In the genomic region with DNA sequence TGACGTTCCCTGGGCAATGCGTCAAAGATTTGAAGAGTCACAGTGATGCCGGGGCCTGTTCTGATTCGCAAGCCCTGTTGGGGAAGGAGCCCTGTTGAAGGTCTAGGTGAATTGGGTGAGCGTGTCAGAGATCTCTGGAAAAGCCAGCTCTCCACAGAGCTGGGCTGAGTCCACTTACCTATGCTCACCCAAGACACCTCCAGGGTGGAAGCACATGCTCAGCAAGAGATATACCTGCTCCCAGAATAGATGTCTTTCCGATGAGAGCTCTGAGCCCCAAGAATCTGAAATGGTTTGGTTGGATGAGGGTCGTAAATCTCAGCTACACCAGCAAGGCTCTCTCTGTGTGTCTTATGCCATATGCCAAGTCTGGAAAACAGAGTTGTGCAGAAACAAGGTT, we compare ENCODE assay signal across 21 cellular contexts. TPM values are rescaled to one million over a fixed set of nuclear protein-coding genes. Genes with fewer than 3 reads are reported as not detected.
DNase-seq lines count a peak whose midpoint lies in the region; ATAC-seq and TF ChIP-seq lines count a peak whose summit lies in the region.
"Had no signal": no experiment of that assay in that cellular context is flagged by ENCODE, and none has a peak within 500 bp of the region (broad histone marks: within the 10 kb centered on the region; RNA-seq: fewer than 3 reads in every experiment).

No MANE protein-coding gene starts in this region.

- TF ChIP-seq POLR2A in esophagus muscularis mucosa (IDR thresholded peaks at IDR 0.05; ENCODE audit: low read depth), result no peak

- TF ChIP-seq EP300 in esophagus muscularis mucosa (IDR thresholded peaks at IDR 0.05), result no peak

- H3K27ac ChIP-seq in HUES48 (ENCODE audit: low read depth, low read length) (no peak overlapping the region), esophagus muscularis mucosa (replicated peaks in 1 of 4) (no peak overlapping the region), lung (ENCODE audit: low read depth in 1 of 2, low read length in 1 of 2) (no peak overlapping the region)
- H3K27ac ChIP-seq: C4-2B, HL-60 had no signal

- H3K27me3 ChIP-seq in HUES48 (ENCODE audit: control insufficient read depth, insufficient read depth, low read length) (peaks cover 20% of the 10 kb centered on the region), esophagus muscularis mucosa (peaks cover 0 to 38% (median 14%) of the 10 kb centered on the region in 4 donors), lung (ENCODE audit: control insufficient read depth, insufficient read depth) (peaks cover 24% of the 10 kb centered on the region)

- no peak for ATAC-seq in lung (ENCODE audit: insufficient read depth, low FRiP score)
- no peak for ATAC-seq in HG03108 (IDR thresholded peaks at IDR 0.05; ENCODE audit: unreplicated experiment)
- no peak for ATAC-seq in GM19455 (IDR thresholded peaks at IDR 0.05; ENCODE audit: unreplicated experiment)

- TF ChIP-seq CTCF in esophagus muscularis mucosa (IDR thresholded peaks at IDR 0.05), result no peak
- TF ChIP-seq CTCF in lung (IDR thresholded peaks at IDR 0.05; ENCODE audit: control extremely low read depth, extremely low read depth), result no peak

- H3K9me3 ChIP-seq in HUES48 (ENCODE audit: control insufficient read depth, insufficient read depth, low read length) (peaks cover 43% of the 10 kb centered on the region), esophagus muscularis mucosa (no peaks in the 10 kb centered on the region), lung (ENCODE audit: control insufficient read depth in 2 of 2, insufficient read depth in 1 of 2, low read length in 1 of 2) (no peaks in the 10 kb centered on the region)
- H3K9me3 ChIP-seq: Caco-2 had no signal

- no peak overlapping the region for H3K9ac ChIP-seq in HUES48 (ENCODE audit: low read depth, low read length)

- peaks cover 12% of the 10 kb centered on the region for H3K36me3 ChIP-seq in HUES48 (ENCODE audit: control insufficient read depth, insufficient read depth, low read length)
- H3K36me3 ChIP-seq in esophagus muscularis mucosa, result no peaks in the 10 kb centered on the region
- H3K36me3 ChIP-seq in lung (ENCODE audit: control insufficient read depth in 2 of 2, insufficient read depth in 2 of 2, low read length in 2 of 2), result no peaks in the 10 kb centered on the region

- WGBS in esophagus muscularis mucosa, result 88% methylated on average over 7 of the region's 7 CpGs
- WGBS in lung, 2 donors, result 76 to 84% methylated on average over 7 of the region's 7 CpGs

- intact Hi-C loops in esophagus muscularis mucosa (cut with DNase I), result loop anchor here (5.0 kb wide), 1 partner anchor 1487 kb away; no protein-coding TSS in a partner anchor

- H3K4me3 ChIP-seq in HUES48 (ENCODE audit: low read depth, low read length), result peak overlapping the region; percentile 15; the same call in 1 of the 2 replicates
- H3K4me3 ChIP-seq in esophagus muscularis mucosa, result no peak overlapping the region
- H3K4me3 ChIP-seq in lung, result no peak overlapping the region
- H3K4me3 ChIP-seq: K562 had no signal

- H3K4me1 ChIP-seq in HUES48 (ENCODE audit: control insufficient read depth, insufficient read depth, low read length) (peaks cover 24% of the 10 kb centered on the region), esophagus muscularis mucosa (peaks cover 0 to 9% (median 6%) of the 10 kb centered on the region in 4 donors), lung (ENCODE audit: control insufficient read depth in 2 of 2, insufficient read depth in 2 of 2, low read length in 2 of 2) (peaks cover 0 to 2% of the 10 kb centered on the region in 2 donors)
- H3K4me1 ChIP-seq: Caco-2 had no signal

- peak; percentile 21 for DNase-seq in esophagus muscularis mucosa (ENCODE audit: extremely low spot score)
- DNase-seq in lung (ENCODE audit: low spot score), result peak; percentile 18
- no peak for DNase-seq in NCI-H82 (lab: John Stamatoyannopoulos, UW)
- DNase-seq: ACHN; Caco-2; CD4-positive, alpha-beta T cell; DMS153; DMS79; GDM1; GOT3 had no signal

RNA-seq across cellular contexts. Expression of a gene that starts 1.7 kb away (rescaled TPM):
- total RNA-seq in esophagus muscularis mucosa (under 1 TPM in 1 of 4 donors, not detected in 3; 0.06 TPM), lung (under 1 TPM in 1 of 2 donors, not detected in 1; 0.09 TPM)
- polyA plus RNA-seq in lung, result not detected
- total RNA-seq: A172; Caco-2; CD4-positive, alpha-beta T cell; HT1080 had no signal
- polyA plus RNA-seq: BJ had no signal

RNA-seq across cellular contexts. Expression of a gene that starts 59.2 kb away (rescaled TPM):
- total RNA-seq in esophagus muscularis mucosa, result not detected
- not detected for total RNA-seq in lung
- polyA plus RNA-seq in lung, result not detected
- total RNA-seq: Caco-2; CD4-positive, alpha-beta T cell; H9; IMR-90 had no signal
- polyA plus RNA-seq: IMR-90 had no signal
